35 cellular contexts compared by ENCODE assay signal in genomic region chr7:2474224-2474623, GRCh38. TPM values are rescaled to one million over a fixed set of nuclear protein-coding genes. Genes with fewer than 3 reads are reported as not detected.
"Had no signal": no experiment of that assay in that cellular context is flagged by ENCODE, and none has a peak within 500 bp of the region (broad histone marks: within the 10 kb centered on the region; RNA-seq: fewer than 3 reads in every experiment).

No MANE protein-coding gene starts in this region.

- H3K27me3 ChIP-seq: Peyer's patch had no signal

- H3K27ac Mint-ChIP-seq: activated CD4-positive, alpha-beta T cell treated with anti-CD3 and anti-CD28 coated beads, Interleukin-2, amount 10 ng/mL, durations not matched to agents 24 days and 14 days; activated CD8-positive, alpha-beta T cell treated with anti-CD3 and anti-CD28 coated beads, Interleukin-2, amount 10 ng/mL, durations not matched to agents 7 days and 5 days; activated naive CD4-positive, alpha-beta T cell treated with anti-CD3 and anti-CD28 coated beads, Interleukin-2, amount 10 ng/mL, durations not matched to agents 7 days and 5 days; activated naive CD8-positive, alpha-beta T cell treated with anti-CD3 and anti-CD28 coated beads for 36 hours; T-cell had no signal

- DNase-seq: activated CD4-positive, alpha-beta T cell treated with anti-CD3 and anti-CD28 coated beads, Interleukin-2, amount 10 ng/mL, durations not matched to agents 24 days and 14 days; activated CD4-positive, alpha-beta T cell treated with anti-CD3 and anti-CD28 coated beads, Interleukin-2, amount 50 U/mL, for 48 hours; activated CD8-positive, alpha-beta memory T cell treated with anti-CD3 and anti-CD28 coated beads, Interleukin-2, amount 50 U/mL, for 4 hours; activated CD8-positive, alpha-beta T cell treated with anti-CD3 and anti-CD28 coated beads, Interleukin-2, amount 10 ng/mL, durations not matched to agents 7 days and 5 days; activated effector memory CD4-positive, alpha-beta T cell treated with Interleukin-2 at 50 U/mL for 16 hours; activated naive CD4-positive, alpha-beta T cell treated with anti-CD3 and anti-CD28 coated beads, Interleukin-2, amount 10 ng/mL, durations not matched to agents 7 days and 5 days; activated naive CD8-positive, alpha-beta T cell treated with anti-CD3 and anti-CD28 coated beads for 36 hours; activated T-cell treated with anti-CD3 and anti-CD28 coated beads, Interleukin-2, amount 50 U/mL, for 48 hours; amniotic stem cell; brain microvascular endothelial cell; central memory CD4-positive, alpha-beta T cell; Karpas-422; NCI-H1048; NCI-H1105 treated with DMSO at 0.1 percent for 48 hours; NCI-H1436; NCI-H1694; NCI-H1930; NCI-H510A; NCI-H526; NCI-H748 treated with DMSO at 0.1 percent for 48 hours; NK-92 treated with Interleukin-12 subunit alpha and Interleukin-12 subunit beta, amount 100 ng/mL, for 24 hours; PC-3; RPMI8226; SIG-M5; T-cell; T-helper 2 cell; T-helper 9 cell; WERI-Rb-1 had no signal

- H3K36me3 ChIP-seq: brain microvascular endothelial cell, Peyer's patch, WERI-Rb-1 had no signal

- H3K9me3 ChIP-seq: Peyer's patch had no signal

- H3K9me3 Mint-ChIP-seq: activated CD4-positive, alpha-beta T cell treated with anti-CD3 and anti-CD28 coated beads, Interleukin-2, amount 10 ng/mL, durations not matched to agents 24 days and 14 days; activated naive CD4-positive, alpha-beta T cell treated with anti-CD3 and anti-CD28 coated beads, Interleukin-2, amount 10 ng/mL, durations not matched to agents 7 days and 5 days; activated naive CD8-positive, alpha-beta T cell treated with anti-CD3 and anti-CD28 coated beads for 36 hours; T-cell had no signal

- H3K27ac ChIP-seq: brain microvascular endothelial cell, Peyer's patch, WERI-Rb-1 had no signal

- H3K4me3 ChIP-seq: Peyer's patch had no signal

- H3K36me3 Mint-ChIP-seq: activated naive CD4-positive, alpha-beta T cell treated with anti-CD3 and anti-CD28 coated beads, Interleukin-2, amount 10 ng/mL, durations not matched to agents 7 days and 5 days; activated naive CD8-positive, alpha-beta T cell treated with anti-CD3 and anti-CD28 coated beads for 36 hours; T-cell had no signal

- ATAC-seq: activated CD8-positive, alpha-beta T cell treated with anti-CD3 and anti-CD28 coated beads, Interleukin-2, amount 10 ng/mL, durations not matched to agents 7 days and 5 days; PC-3; Right ventricle myocardium inferior; SK-N-SH treated with all-trans-retinoic acid at 6 μM for 48 hours; T-cell had no signal

RNA-seq across cellular contexts. Expression of gene GRIFIN, which starts 2.0 kb away (rescaled TPM):
- total RNA-seq: activated CD4-positive, alpha-beta T cell treated with anti-CD3 and anti-CD28 coated beads, Interleukin-2, amount 10 ng/mL, durations not matched to agents 24 days and 14 days; activated CD8-positive, alpha-beta T cell treated with anti-CD3 and anti-CD28 coated beads, Interleukin-2, amount 10 ng/mL, durations not matched to agents 7 days and 5 days; activated naive CD8-positive, alpha-beta T cell treated with anti-CD3 and anti-CD28 coated beads for 36 hours; aorta; cerebellum; MCF 10A; PC-3; Peyer's patch; Right ventricle myocardium inferior; SK-MEL-5; T-cell had no signal
- polyA plus RNA-seq: aorta had no signal
